ENCODE assay signal across 22 cellular contexts in the genomic region with DNA sequence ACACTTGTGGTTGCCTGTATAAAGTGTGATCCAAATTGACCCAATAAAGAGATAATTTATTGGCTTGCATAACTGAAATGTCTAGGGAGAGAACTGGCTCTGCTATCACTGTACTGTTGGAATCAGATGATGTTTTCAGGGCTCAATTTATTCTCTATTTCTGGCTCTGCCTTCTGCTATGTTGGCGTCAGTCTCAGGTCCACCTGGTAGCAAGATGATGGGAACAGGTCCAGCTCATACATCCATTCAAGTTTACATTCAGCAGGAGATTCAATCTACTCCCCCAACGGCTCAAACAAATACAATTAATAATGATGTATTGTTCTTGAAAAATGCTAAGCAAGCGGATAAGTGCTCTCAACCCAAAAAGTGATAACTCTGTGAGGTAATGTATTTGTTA.
"Had no signal": no experiment of that assay in that cellular context is flagged by ENCODE, and none has a peak within 500 bp of the region (broad histone marks: within the 10 kb centered on the region; RNA-seq: fewer than 3 reads in every experiment).

No MANE protein-coding gene starts in this region.

- H3K27ac ChIP-seq: adrenal gland, ascending aorta, brain microvascular endothelial cell, colonic mucosa, esophagus squamous epithelium, gastrocnemius medialis, left lung, parathyroid adenoma, transverse colon had no signal

- ATAC-seq: gastrocnemius medialis; left lung; sciatic nerve; stimulated activated memory B cell treated with anti-CD40 and anti-IgM and Interleukin-4, amounts not matched to agents 10 μg/mL and 1 μg/mL and 100 μg/mL, for 72 hours; WTC11 had no signal

- DNase-seq: activated gamma-delta T cell treated with Interleukin-2 at 50 U/mL for 16 hours; activated T-cell treated with anti-CD3 and anti-CD28 coated beads, Interleukin-2, amount 50 U/mL, for 1 hour; adrenal gland; brain microvascular endothelial cell; colonic mucosa; endodermal cell; esophagus squamous epithelium; gastrocnemius medialis; hippocampal formation; kidney glomerular epithelial cell; left lung; naive B cell; nucleus accumbens; small intestine; stimulated activated CD4-positive, alpha-beta T cell treated with anti-CD3 and anti-CD28 coated beads, Interleukin-2, amount 100 ng/mL, for 24 hours; transverse colon had no signal

- H3K4me3 ChIP-seq: adrenal gland, ascending aorta, colonic mucosa, esophagus squamous epithelium, gastrocnemius medialis, left lung, lung, transverse colon had no signal
